Comparison of ENCODE assay signal across 19 cellular contexts in the genomic region with DNA sequence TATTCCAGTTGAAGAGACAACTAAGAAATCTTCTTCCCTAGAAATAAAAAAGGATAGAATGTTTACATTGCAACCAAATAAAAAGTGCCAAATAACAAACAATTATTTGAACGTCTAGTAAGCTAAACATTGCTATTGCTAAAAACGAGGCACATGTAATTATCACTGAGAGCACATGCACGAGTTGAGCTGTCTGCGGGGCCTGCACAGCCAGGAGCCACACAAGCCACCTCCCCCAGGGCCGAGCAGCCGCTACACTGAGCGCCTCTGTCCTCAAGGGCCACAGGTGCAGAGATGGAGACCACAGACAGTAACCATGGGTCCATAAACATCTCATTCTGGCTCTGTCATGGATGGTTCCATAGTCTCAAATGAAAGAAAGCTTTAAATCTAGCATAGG. TPM values are rescaled to one million over a fixed set of nuclear protein-coding genes. Genes with fewer than 3 reads are reported as not detected.
DNase-seq lines count a peak whose midpoint lies in the region; ATAC-seq, FAIRE-seq and TF ChIP-seq lines count a peak whose summit lies in the region.
"Had no signal": no experiment of that assay in that cellular context is flagged by ENCODE, and none has a peak within 500 bp of the region (broad histone marks: within the 10 kb centered on the region; RNA-seq: fewer than 3 reads in every experiment).

No MANE protein-coding gene starts in this region.

- CTCF ChIA-PET in HepG2 (lab: Yijun Ruan, JAX; ENCODE audit: low intra/inter-chr PET ratio, low total read pairs): no interaction called here
- CTCF ChIA-PET in K562 (lab: Yijun Ruan, JAX; ENCODE audit: low intra/inter-chr PET ratio): no interaction called here

- BruUV-seq in HepG2 (replicated peaks; lab: Mats Ljungman, UMichigan) (no TSS peak), K562 (replicated peaks; lab: Mats Ljungman, UMichigan) (no TSS peak)

- intact Hi-C loops in HepG2 (cut with micrococcal nuclease; ENCODE audit: unreplicated experiment) (no loop called here), right lobe of liver (cut with DNase I) (no loop called here), K562 (cut with micrococcal nuclease) (no loop called here)

- in situ Hi-C loops in HepG2 (cut with HindIII; ENCODE audit: extremely low pct_ligation_motif_present, low pct_unique_long_range_greater_than_20kb) (no loop called here), K562 (cut with MboI) (no loop called here)

- TF ChIP-seq CTCF in HepG2 (CRISPR knock-in tag; IDR thresholded peaks at IDR 0.05) (no peak), right lobe of liver (IDR thresholded peaks at IDR 0.05) (no peak), K562 (IDR thresholded peaks at IDR 0.05 in 2 of 3, conservative IDR thresholded peaks at IDR 0.05 in 1 of 3; ENCODE audit: insufficient read depth in 2 of 3, low read depth in 1 of 3, low read length in 3 of 3) (no peak)

- H3K4me2 ChIP-seq in HepG2 (ENCODE audit: low read depth, low read length) (no peak overlapping the region), K562 (ENCODE audit: insufficient read depth, low read length) (no peak overlapping the region)
- H3K4me2 ChIP-seq: A549; BLaER1 treated with 17β-estradiol and CSF1 and Interleukin-3, amounts not matched to agents 10 nM and 100 nM had no signal

- H2AFZ ChIP-seq in HepG2 (ENCODE audit: low read length) (no peak overlapping the region), K562 (ENCODE audit: low read depth, low read length) (no peak overlapping the region)

- H3K4me1 ChIP-seq in HepG2 (ENCODE audit: insufficient read depth, low read length) (no peaks in the 10 kb centered on the region), right lobe of liver (no peaks in the 10 kb centered on the region), K562 (replicated peaks in 1 of 2; ENCODE audit: control insufficient read depth in 2 of 2, insufficient read depth in 2 of 2, low read length in 2 of 2) (no peaks in the 10 kb centered on the region)
- H3K4me1 ChIP-seq: BLaER1 treated with 17β-estradiol and CSF1 and Interleukin-3, amounts not matched to agents 10 nM and 100 nM; Caco-2 had no signal

- 94% methylated on average over 7 of the region's 7 CpGs for WGBS in HepG2 (ENCODE audit: low lambda C conversion rate)
- 91% methylated on average over 3 of the region's 7 CpGs for WGBS in right lobe of liver (ENCODE audit: insufficient coverage, low coverage, low lambda C conversion rate, missing lambda C conversion rate)
- 86% methylated on average over 7 of the region's 7 CpGs for WGBS in K562 (ENCODE audit: insufficient coverage, low coverage, missing lambda C conversion rate)

- DNase-seq in HepG2 (ENCODE audit: low spot score): no peak
- no peak for DNase-seq in right lobe of liver
- peak in 1 of 4 experiments; percentile 23 for DNase-seq in K562 (ENCODE audit: extremely low read depth in 1 of 4, low spot score in 3 of 4)
- no peak for DNase-seq in dermis blood vessel endothelial cell
- no peak for DNase-seq in GM19239 (ENCODE audit: insufficient read length, low spot score)
- DNase-seq: AML-193; Caco-2; Calu3; CD4-positive, alpha-beta T cell; CD8-positive, alpha-beta T cell; DMS79 treated with DMSO at 0.1 percent for 48 hours; EL; GDM1 had no signal

- H3K27me3 ChIP-seq in HepG2 (ENCODE audit: control insufficient read depth in 1 of 2, insufficient read depth in 2 of 2, low read length in 2 of 2) (no peaks in the 10 kb centered on the region), right lobe of liver (no peaks in the 10 kb centered on the region), K562 (ENCODE audit: control insufficient read depth in 2 of 2, insufficient read depth in 2 of 2, low read length in 2 of 2) (no peaks in the 10 kb centered on the region)
- H3K27me3 ChIP-seq: BLaER1 treated with 17β-estradiol and CSF1 and Interleukin-3, amounts not matched to agents 10 nM and 100 nM had no signal

- FAIRE-seq in HepG2 (lab: Jason Lieb, UNC) (no peak), K562 (lab: Jason Lieb, UNC) (no peak), GM19239 (lab: Jason Lieb, UNC) (no peak)
- FAIRE-seq: A549, D721Med, GM12878 had no signal

- ATAC-seq in HepG2: no peak
- no peak for ATAC-seq in right lobe of liver
- peak; percentile 46 for ATAC-seq in K562
- ATAC-seq: A549; CD8-positive, alpha-beta T cell; GM12878 had no signal

- H3K36me3 ChIP-seq in HepG2 (replicated peaks in 1 of 2; ENCODE audit: control insufficient read depth in 1 of 2, insufficient read depth in 2 of 2, low read length in 2 of 2) (peaks cover 11 to 70% of the 10 kb centered on the region in 2 experiments), right lobe of liver (no peaks in the 10 kb centered on the region), K562 (ENCODE audit: control insufficient read depth, insufficient read depth, low read length) (peaks cover 96% of the 10 kb centered on the region)

- TF ChIP-seq RAD21 in HepG2 (CRISPR knock-in tag; IDR thresholded peaks at IDR 0.05): no peak
- no peak for TF ChIP-seq RAD21 in K562 (CRISPR knock-in tag; conservative IDR thresholded peaks at IDR 0.05 in 1 of 2, IDR thresholded peaks at IDR 0.05 in 1 of 2)

- H3K79me2 ChIP-seq in HepG2 (ENCODE audit: insufficient read depth, low read length): no peaks in the 10 kb centered on the region
- no peaks in the 10 kb centered on the region for H3K79me2 ChIP-seq in K562 (ENCODE audit: control insufficient read depth, insufficient read depth, low read length)

- POLR2A ChIA-PET in HepG2 (lab: Yijun Ruan, JAX): no interaction called here
- POLR2A ChIA-PET in K562 (lab: Yijun Ruan, JAX): interaction anchor here (0.7 to 2.9 kb wide), 7 partner anchors 8 to 160 kb away, joined by 3 to 17 read pairs (median 5); no protein-coding TSS in a partner anchor

- H3K9me3 ChIP-seq in HepG2 (ENCODE audit: low read length) (no peaks in the 10 kb centered on the region), right lobe of liver (no peaks in the 10 kb centered on the region), K562 (replicated peaks; ENCODE audit: control insufficient read depth, insufficient read depth, low read depth, low read length) (no peaks in the 10 kb centered on the region)
- H3K9me3 ChIP-seq: A549; BLaER1 treated with 17β-estradiol and CSF1 and Interleukin-3, amounts not matched to agents 10 nM and 100 nM; Caco-2 had no signal

- H3K4me3 ChIP-seq in HepG2 (replicated peaks in 1 of 3; ENCODE audit: insufficient read depth in 1 of 3, low read depth in 2 of 3, low read length in 3 of 3): no peak overlapping the region
- no peak overlapping the region for H3K4me3 ChIP-seq in right lobe of liver
- no peak overlapping the region for H3K4me3 ChIP-seq in K562
- H3K4me3 ChIP-seq: A549; BLaER1 treated with 17β-estradiol and CSF1 and Interleukin-3, amounts not matched to agents 10 nM and 100 nM; GM12878 had no signal

- H3K27ac ChIP-seq in HepG2 (ENCODE audit: extremely low read length, insufficient read depth, low read length): no peak overlapping the region
- H3K27ac ChIP-seq in right lobe of liver: no peak overlapping the region
- no peak overlapping the region for H3K27ac ChIP-seq in K562 (ENCODE audit: extremely low read depth, low read depth, low read length)
- H3K27ac ChIP-seq: 22Rv1; A549; BLaER1 treated with 17β-estradiol and CSF1 and Interleukin-3, amounts not matched to agents 10 nM and 100 nM; C4-2B had no signal

- no peak for TF ChIP-seq POLR2A in HepG2 (IDR thresholded peaks at IDR 0.05; ENCODE audit: insufficient read depth in 1 of 2, low read depth in 2 of 2, low read length in 2 of 2)
- no peak for TF ChIP-seq POLR2A in right lobe of liver (IDR thresholded peaks at IDR 0.05)
- no peak for TF ChIP-seq POLR2A in K562 (conservative IDR thresholded peaks at IDR 0.05)

- TF ChIP-seq EP300 in HepG2 (IDR thresholded peaks at IDR 0.05; ENCODE audit: low read depth in 2 of 2, low read length in 2 of 2) (no peak), HepG2 (CRISPR knock-in tag; IDR thresholded peaks at IDR 0.05; ENCODE audit: borderline replicate concordance) (no peak), K562 (IDR thresholded peaks at IDR 0.05; ENCODE audit: low read length) (no peak)

- H3K9ac ChIP-seq in HepG2 (ENCODE audit: insufficient read depth, low read depth, low read length): no peak overlapping the region
- H3K9ac ChIP-seq in K562 (ENCODE audit: insufficient read depth in 1 of 2, low read depth in 2 of 2, low read length in 2 of 2): no peak overlapping the region
- H3K9ac ChIP-seq: BLaER1 treated with 17β-estradiol and CSF1 and Interleukin-3, amounts not matched to agents 10 nM and 100 nM had no signal

- H4K20me1 ChIP-seq in HepG2 (ENCODE audit: insufficient read depth, low read length) (no peaks in the 10 kb centered on the region), K562 (replicated peaks; ENCODE audit: control insufficient read depth, insufficient read depth, low read length) (no peaks in the 10 kb centered on the region)

- H3K9me1 ChIP-seq in K562 (ENCODE audit: control insufficient read depth, insufficient read depth, low read length): no peaks in the 10 kb centered on the region

RNA-seq across cellular contexts. Expression of a gene that starts 17.2 kb away (rescaled TPM):
- total RNA-seq in HepG2 (2016; rRNA removed; fragmentation: Illumina TruSeq; extraction: Trizol) (30.7 and 46.3 TPM in 2 replicates), right lobe of liver (1 to 10 TPM; 2.7 to 4.8 (median 4.2) TPM), K562 (2014; rRNA removed) (47.2 and 50.6 TPM in 2 replicates), K562 (2014; rRNA removed; fragmentation: Illumina TruSeq; extraction: Trizol) (75.9 and 83.0 TPM in 2 replicates), K562 (2015; rRNA removed; fragmentation: Illumina TruSeq; extraction: Trizol) (65.1 and 70.1 TPM in 2 replicates), K562 (2021) (103 and 127 TPM in 2 replicates), dermis blood vessel endothelial cell (12.4 and 46.8 TPM in 2 replicates)
- 4.3 and 4.9 TPM in 2 replicates for total RNA-seq in HepG2 (2016; cell fraction: cytosol; rRNA removed; fragmentation: Illumina TruSeq; extraction: Trizol; ENCODE audit: low read depth)
- total RNA-seq in HepG2 (2016; cell fraction: insoluble cytoplasmic fraction; rRNA removed; fragmentation: Illumina TruSeq; extraction: Trizol): 31.3 and 48.9 TPM in 2 replicates
- 10.3 and 10.6 TPM in 2 replicates for total RNA-seq in HepG2 (2016; cell fraction: membrane; rRNA removed; fragmentation: Illumina TruSeq; extraction: Trizol)
- total RNA-seq in HepG2 (2016; cell fraction: nucleus; rRNA removed; fragmentation: Illumina TruSeq; extraction: Trizol): 33.8 and 35.6 TPM in 2 replicates
- polyA plus RNA-seq in HepG2 (2011; rRNA removed) (10.4 and 15.1 TPM in 2 replicates), K562 (2011; rRNA removed) (75.0 and 124 TPM in 2 replicates), K562 (2014; fragmentation: Illumina TruSeq; extraction: Trizol) (78.8 and 86.1 TPM in 2 replicates), K562 (2014; fragmentation: Nextera tagmentation; extraction: Ambion mirVana) (10 to 100 TPM; 21.5 to 97.7 TPM), K562 (2014; rRNA removed) (94.6 and 97.2 TPM in 2 replicates)
- polyA plus RNA-seq in HepG2 (2011; cell fraction: cytosol; rRNA removed): 10.6 and 12.1 TPM in 2 replicates
- polyA plus RNA-seq in HepG2 (2011; cell fraction: nucleus; rRNA removed): 14.6 and 15.9 TPM in 2 replicates
- polyA plus RNA-seq in HepG2 (2012): 9.7 and 17.7 TPM in 2 replicates
- 0.87 and 1.1 TPM in 2 replicates for polyA plus RNA-seq in HepG2 (2016; cell fraction: cytosol; fragmentation: Illumina TruSeq; extraction: Trizol; ENCODE audit: low read depth)
- polyA plus RNA-seq in HepG2 (2016; cell fraction: insoluble cytoplasmic fraction; fragmentation: Illumina TruSeq; extraction: Trizol; ENCODE audit: low read depth): 41.4 and 43.6 TPM in 2 replicates
- polyA plus RNA-seq in HepG2 (2016; cell fraction: membrane; fragmentation: Illumina TruSeq; extraction: Trizol; ENCODE audit: low read depth): 3.0 and 3.9 TPM in 2 replicates
- 40.5 and 41.8 TPM in 2 replicates for polyA plus RNA-seq in HepG2 (2016; cell fraction: nucleus; fragmentation: Illumina TruSeq; extraction: Trizol; ENCODE audit: insufficient read depth, low read depth)
- polyA minus RNA-seq in HepG2 (2011; rRNA and poly(A)+ RNA removed; ENCODE audit: low replicate concordance): 50.3 and 124 TPM in 2 replicates
- 9.1 and 16.4 TPM in 2 replicates for polyA minus RNA-seq in HepG2 (2011; cell fraction: cytosol; rRNA and poly(A)+ RNA removed)
- 27.6 and 33.7 TPM in 2 replicates for polyA minus RNA-seq in HepG2 (2011; cell fraction: nucleus; rRNA and poly(A)+ RNA removed)
- total RNA-seq in K562 (2011; cell fraction: chromatin; rRNA removed; ENCODE audit: low replicate concordance): 177 and 316 TPM in 2 replicates
- total RNA-seq in K562 (2011; cell fraction: nucleolus; rRNA removed): 101 and 122 TPM in 2 replicates
- 178 and 208 TPM in 2 replicates for total RNA-seq in K562 (2011; cell fraction: nucleoplasm; rRNA removed)
- 54.9 and 63.1 TPM in 2 replicates for polyA plus RNA-seq in K562 (2011; cell fraction: cytosol; rRNA removed)
- 114 and 154 TPM in 2 replicates for polyA plus RNA-seq in K562 (2011; cell fraction: nucleus; rRNA removed)
- polyA plus RNA-seq in K562 (2012): 71.2 and 97.6 TPM in 2 replicates
- polyA minus RNA-seq in K562 (2011; rRNA and poly(A)+ RNA removed): 201 and 283 TPM in 2 replicates
- polyA minus RNA-seq in K562 (2011; cell fraction: cytosol; rRNA and poly(A)+ RNA removed): 50.1 and 65.9 TPM in 2 replicates
- 111 and 112 TPM in 2 replicates for polyA minus RNA-seq in K562 (2011; cell fraction: nucleus; rRNA and poly(A)+ RNA removed)
